ENCODE assay signal across 8 cellular contexts in the genomic region with DNA sequence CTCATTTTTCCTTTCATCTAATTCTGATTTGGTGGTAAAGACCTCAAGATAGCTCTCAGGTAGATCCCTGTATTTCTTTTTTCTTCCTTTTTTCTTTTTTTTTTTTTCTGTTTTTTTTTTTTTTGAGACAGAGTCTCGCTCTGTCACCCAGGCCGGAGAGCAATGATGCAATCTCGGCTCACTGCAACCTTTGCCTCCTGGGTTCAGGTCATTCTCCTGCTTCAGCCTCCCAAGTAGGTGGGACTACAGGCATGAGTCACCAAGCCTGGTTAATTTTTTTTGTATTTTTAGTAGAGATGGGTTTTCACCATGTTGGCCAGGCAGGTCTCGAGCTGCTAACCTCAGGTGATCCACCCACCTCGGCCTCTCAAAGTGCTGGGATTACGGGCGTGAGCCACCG.
A peak's percentile ranks its signal among the peaks of the same experiment; 100 is the strongest.
DNase-seq lines count a peak whose midpoint lies in the region; ATAC-seq, FAIRE-seq and TF ChIP-seq lines count a peak whose summit lies in the region.
"Not testable (repeated sequence)": the region's sequence is repeated elsewhere in the genome, so short reads cannot be mapped to it uniquely, and the experiment has no call there.

No MANE protein-coding gene starts in this region.

- CTCF ChIA-PET in WTC11 (lab: Charles Lee): interaction anchor here (1.4 kb wide), 1 partner anchor 11 kb away, joined by 6 read pairs; no protein-coding TSS in a partner anchor
- CTCF ChIA-PET in H1 (lab: Charles Lee; ENCODE audit: partially characterized antibody): interaction anchor here (0.7 to 1.6 kb wide), 3 partner anchors 9 to 21 kb away, joined by 3 to 13 read pairs (median 5); no protein-coding TSS in a partner anchor

- not testable (repeated sequence) for H3K4me2 ChIP-seq in GM23338; H1 (ENCODE audit: insufficient read depth in 1 of 2, low read depth in 2 of 2, low read length in 2 of 2)

- H3K27ac ChIP-seq in GM23338 (ENCODE audit: low read depth); H1 (ENCODE audit: low read depth, low read length); small intestine (ENCODE audit: low read depth in 1 of 2, low read length in 1 of 2): not testable (repeated sequence)
- H3K27ac ChIP-seq in right lobe of liver: peak overlapping the region in 1 of 3 donors; percentile 16

- not testable (repeated sequence) for H3K23ac ChIP-seq in H1 (ENCODE audit: insufficient read length)

- H3K36me3 Mint-ChIP-seq in GM23338 (ENCODE audit: low read depth); WTC11: not testable (repeated sequence)

- not testable (repeated sequence) for H3K27me3 Mint-ChIP-seq in GM23338 (ENCODE audit: insufficient read depth, low read depth, poor library complexity); WTC11 (ENCODE audit: low read depth)

- not testable (repeated sequence) for H3K79me2 ChIP-seq in GM23338 (replicated peaks; ENCODE audit: insufficient read depth); H1 (ENCODE audit: control insufficient read depth in 1 of 2, insufficient read depth in 2 of 2, low read length in 2 of 2)

- not testable (repeated sequence) for H3K9ac ChIP-seq in H1 (replicated peaks in 1 of 4; ENCODE audit: extremely low read depth in 1 of 4, low read depth in 3 of 4, low read length in 3 of 4)

- not testable (repeated sequence) for H2BK15ac ChIP-seq in H1 (ENCODE audit: low read length)

- H3K56ac ChIP-seq in H1 (replicated peaks; ENCODE audit: insufficient read length, low read depth, low read length): not testable (repeated sequence)

- TF ChIP-seq POLR2A in H1 (IDR thresholded peaks at IDR 0.05; ENCODE audit: control extremely low read depth in 1 of 2, low read depth in 2 of 2, low read length in 2 of 2); right lobe of liver (IDR thresholded peaks at IDR 0.05): not testable (repeated sequence)

- in situ Hi-C loops in Caki2 (cut with HindIII; ENCODE audit: low pct_unique_long_range_greater_than_20kb, low sequenced_read_pairs): not testable (repeated sequence)

- H3K79me1 ChIP-seq in H1 (ENCODE audit: low read depth, low read length): not testable (repeated sequence)

- not testable (repeated sequence) for H2AK5ac ChIP-seq in H1 (ENCODE audit: low read depth, low read length)

- not testable (repeated sequence) for H3K9me3 ChIP-seq in H1 (ENCODE audit: insufficient read depth in 2 of 2, low read depth in 1 of 2, low read length in 1 of 2); right lobe of liver; small intestine (ENCODE audit: control insufficient read depth, low read depth)

- POLR2A ChIA-PET in WTC11 (lab: Charles Lee); H1 (lab: Charles Lee; ENCODE audit: partially characterized antibody): not testable (repeated sequence)

- not testable (repeated sequence) for TF ChIP-seq RAD21 in H1 (IDR thresholded peaks at IDR 0.05 in 1 of 2, conservative IDR thresholded peaks at IDR 0.05 in 1 of 2; ENCODE audit: low read depth in 2 of 2, low read length in 2 of 2)

- not testable (repeated sequence) for ATAC-seq in GM23338, WTC11
- peak; percentile 79 for ATAC-seq in left lobe of liver
- ATAC-seq in right lobe of liver: peak; percentile 82 to 87 (median 84)

- not testable (repeated sequence) for H3K36me3 ChIP-seq in GM23338 (ENCODE audit: insufficient read depth); H1 (ENCODE audit: control insufficient read depth in 2 of 4, insufficient read depth in 4 of 4, low read length in 3 of 4); right lobe of liver; small intestine (ENCODE audit: control insufficient read depth in 2 of 2, insufficient read depth in 2 of 2, low read length in 2 of 2)

- H2BK5ac ChIP-seq in H1 (ENCODE audit: low read depth, low read length): not testable (repeated sequence)

- not testable (repeated sequence) for H2BK120ac ChIP-seq in H1 (replicated peaks; ENCODE audit: low read depth, low read length)

- not testable (repeated sequence) for H3K4ac ChIP-seq in H1 (replicated peaks; ENCODE audit: insufficient read length, low read depth, low read length)

- H4K5ac ChIP-seq in H1 (ENCODE audit: insufficient read length, low read depth, low read length): not testable (repeated sequence)

- H2BK20ac ChIP-seq in H1 (ENCODE audit: low read length): not testable (repeated sequence)

- intact Hi-C loops in right lobe of liver (cut with DNase I): not testable (repeated sequence)

- H3K9me2 ChIP-seq in GM23338 (ENCODE audit: insufficient read depth): not testable (repeated sequence)

- not testable (repeated sequence) for H2AFZ ChIP-seq in GM23338; H1 (ENCODE audit: low read length)

- H3K4me3 ChIP-seq in GM23338; H1 (ENCODE audit: extremely low read depth in 1 of 4, insufficient read depth in 2 of 4, low read depth in 3 of 4, low read length in 4 of 4); right lobe of liver; small intestine (ENCODE audit: low read depth in 1 of 2, low read length in 2 of 2): not testable (repeated sequence)

- H4K20me1 ChIP-seq in GM23338 (replicated peaks; ENCODE audit: insufficient read depth); H1 (replicated peaks in 1 of 2; ENCODE audit: control insufficient read depth in 1 of 2, insufficient read depth in 2 of 2, low read length in 2 of 2): not testable (repeated sequence)

- not testable (repeated sequence) for H3K27me3 ChIP-seq in GM23338 (ENCODE audit: insufficient read depth); H1 (replicated peaks in 1 of 4; ENCODE audit: control insufficient read depth in 3 of 4, extremely low read depth in 1 of 4, insufficient read depth in 3 of 4, low read length in 3 of 4); right lobe of liver; small intestine (ENCODE audit: control insufficient read depth in 2 of 2, insufficient read depth in 2 of 2, low read length in 2 of 2)

- 97% methylated on average over 6 of the region's 8 CpGs; no CpG with 5 or more reads in 1 of the 2 experiments for WGBS in H1 (ENCODE audit: extremely low coverage in 1 of 2, insufficient coverage in 1 of 2, insufficient read length in 1 of 2, insufficient replicate concordance in 2 of 2, low coverage in 1 of 2, low lambda C conversion rate in 2 of 2, missing lambda C conversion rate in 1 of 2), 2 experiments
- 36% methylated on average over 7 of the region's 8 CpGs for WGBS in right lobe of liver (ENCODE audit: insufficient coverage, low coverage, low lambda C conversion rate, missing lambda C conversion rate)
- 47 to 80% (median 59%) methylated on average over 8 of the region's 8 CpGs for WGBS in small intestine, 3 donors

- H3K18ac ChIP-seq in H1 (ENCODE audit: extremely low read depth, low read length): not testable (repeated sequence)

- H3K14ac ChIP-seq in H1 (ENCODE audit: insufficient read length): not testable (repeated sequence)

- not testable (repeated sequence) for H3F3A ChIP-seq in GM23338 (replicated peaks; ENCODE audit: low read depth)

- not testable (repeated sequence) for TF ChIP-seq CTCF in GM23338 (conservative IDR thresholded peaks at IDR 0.05; ENCODE audit: low read depth in 2 of 2); WTC11 (IDR thresholded peaks at IDR 0.05); H1 (IDR thresholded peaks at IDR 0.05; ENCODE audit: control extremely low read depth in 1 of 3, insufficient read depth in 1 of 3, low read depth in 1 of 3, low read length in 3 of 3); right lobe of liver (IDR thresholded peaks at IDR 0.05)

- H2BK12ac ChIP-seq in H1 (ENCODE audit: low read depth, low read length): not testable (repeated sequence)

- not testable (repeated sequence) for FAIRE-seq in H1 (lab: Jason Lieb, UNC); small intestine (lab: Jason Lieb, UNC)

- H3K4me3 Mint-ChIP-seq in GM23338, WTC11: not testable (repeated sequence)

- DNase-seq in Caki2 (ENCODE audit: low read depth): peak; percentile 34
- DNase-seq in GM23338 (ENCODE audit: low spot score); WTC11 (ENCODE audit: low spot score); H1 (ENCODE audit: low read depth in 1 of 2, low spot score in 2 of 2): not testable (repeated sequence)
- DNase-seq in islet precursor cell: peak; percentile 64
- peak; percentile 85 for DNase-seq in left lobe of liver (ENCODE audit: low spot score)
- peak; percentile 67 to 83 (median 77) for DNase-seq in right lobe of liver
- peak; percentile 50 for DNase-seq in small intestine

- H3K9me3 Mint-ChIP-seq in GM23338, WTC11: not testable (repeated sequence)

- H4K8ac ChIP-seq in H1 (ENCODE audit: extremely low read depth, insufficient read depth, low read length): not testable (repeated sequence)

- not testable (repeated sequence) for TF ChIP-seq EP300 in H1 (IDR thresholded peaks at IDR 0.05; ENCODE audit: borderline replicate concordance in 1 of 2, low read depth in 2 of 2, low read length in 2 of 2)

- 0 out of 2 replicates have a peak overlapping the region, but pooled peaks have one; percentile 29 for H3K27ac Mint-ChIP-seq in GM23338
- not testable (repeated sequence) for H3K27ac Mint-ChIP-seq in WTC11

- not testable (repeated sequence) for H3K4me1 ChIP-seq in GM23338 (ENCODE audit: insufficient read depth); H1 (replicated peaks in 1 of 4; ENCODE audit: control insufficient read depth in 3 of 4, insufficient read depth in 4 of 4, low read length in 3 of 4); right lobe of liver; small intestine (ENCODE audit: control insufficient read depth in 2 of 2, insufficient read depth in 1 of 2, low read depth in 1 of 2, low read length in 1 of 2)

- H3K4me1 Mint-ChIP-seq in GM23338: not testable (repeated sequence)
- H3K4me1 Mint-ChIP-seq in WTC11: peaks cover 11% of the 10 kb centered on the region

- not testable (repeated sequence) for H4K91ac ChIP-seq in H1 (replicated peaks; ENCODE audit: insufficient read length, low read length)

- H3K23me2 ChIP-seq in H1 (ENCODE audit: low read depth, low read length): not testable (repeated sequence)

TF ChIP-seq in WTC11, 78 proteins besides CTCF, POLR2A, EP300 and RAD21:
- TF ChIP-seq GABPB1 (CRISPR knock-in tag; IDR thresholded peaks at IDR 0.05): peak; percentile 81

TF ChIP-seq in H1, 55 proteins besides CTCF, POLR2A, EP300 and RAD21:
- TF ChIP-seq CEBPB (IDR thresholded peaks at IDR 0.05; ENCODE audit: low read depth, low read length): peak; percentile 33; the same call in 1 of the 2 replicates
